In the genomic region with DNA sequence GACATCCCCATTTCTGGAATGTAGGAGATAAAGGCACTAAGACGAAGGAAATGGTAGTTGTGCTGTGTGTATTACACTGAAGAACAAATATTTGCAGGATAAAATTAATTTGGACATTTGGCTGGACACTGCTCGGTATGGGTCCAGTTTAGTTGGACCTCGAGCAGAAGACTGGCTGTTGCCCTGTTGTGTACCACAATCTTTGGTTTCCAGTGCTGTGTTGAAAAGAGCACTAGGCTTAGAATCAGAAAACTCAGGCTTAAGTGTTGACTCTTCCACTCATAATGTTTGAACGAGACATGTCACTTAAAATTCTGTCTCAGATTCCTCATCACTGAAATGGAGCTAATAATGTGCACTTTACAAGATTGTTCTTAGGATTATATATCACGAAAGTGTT, we compare ENCODE assay signal across 1 cellular context.
TF ChIP-seq lines count a peak whose summit lies in the region.

No MANE protein-coding gene starts in this region.

TF ChIP-seq in endothelial cell of umbilical vein, 7 proteins besides CTCF, POLR2A, EP300 and RAD21:
- TF ChIP-seq, protein P1, sequence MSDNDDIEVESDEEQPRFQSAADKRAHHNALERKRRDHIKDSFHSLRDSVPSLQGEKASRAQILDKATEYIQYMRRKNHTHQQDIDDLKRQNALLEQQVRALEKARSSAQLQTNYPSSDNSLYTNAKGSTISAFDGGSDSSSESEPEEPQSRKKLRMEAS (IDR thresholded peaks at IDR 0.05; ENCODE audit: insufficient read depth, insufficient read length), result no peak
- TF ChIP-seq GATA2 (IDR thresholded peaks at IDR 0.05; ENCODE audit: insufficient read depth, insufficient read length, low read depth, low read length) (no peak), EZH2 (IDR thresholded peaks at IDR 0.05; ENCODE audit: borderline replicate concordance, low read depth, low read length, severe bottlenecking) (no peak), JUN (IDR thresholded peaks at IDR 0.05; ENCODE audit: borderline replicate concordance, insufficient read depth, insufficient read length, low read depth) (no peak), FOS (IDR thresholded peaks at IDR 0.05; ENCODE audit: borderline replicate concordance, insufficient read depth, low read length) (no peak), POLR2AphosphoS5 (IDR thresholded peaks at IDR 0.05; ENCODE audit: insufficient read depth, low read depth, low read length) (no peak)
